ENCODE assay signal across 31 cellular contexts in genomic region chr20:17507032-17507431, GRCh38. TPM values are rescaled to one million over a fixed set of nuclear protein-coding genes. Genes with fewer than 3 reads are reported as not detected.
DNase-seq lines count a peak whose midpoint lies in the region; ATAC-seq lines count a peak whose summit lies in the region.
"Had no signal": no experiment of that assay in that cellular context is flagged by ENCODE, and none has a peak within 500 bp of the region (broad histone marks: within the 10 kb centered on the region; RNA-seq: fewer than 3 reads in every experiment).

No MANE protein-coding gene starts in this region.

- peaks cover 4% of the 10 kb centered on the region for H3K36me3 Mint-ChIP-seq in T-helper 2 cell treated with Interferon-gamma antibody and Interleukin-4, amounts not matched to agents 5 μg/mL and 100 μg/mL, for 36 hours (ENCODE audit: low read depth)
- H3K36me3 Mint-ChIP-seq: type B pancreatic cell had no signal

- no peak overlapping the region for H3K4me3 ChIP-seq in SJCRH30
- H3K4me3 ChIP-seq: breast epithelium, esophagus muscularis mucosa, HAP-1, right atrium auricular region, smooth muscle cell had no signal

- H3K36me3 ChIP-seq in SJCRH30: no peaks in the 10 kb centered on the region
- H3K36me3 ChIP-seq: BE2C, breast epithelium, HAP-1, right atrium auricular region had no signal

- no peaks in the 10 kb centered on the region for H3K9me3 Mint-ChIP-seq in stimulated activated naive CD8-positive, alpha-beta T cell treated with anti-CD3 and anti-CD28 coated beads, Interleukin-15, amount 100 ng/mL, for 72 hours
- H3K9me3 Mint-ChIP-seq in T-helper 2 cell treated with Interferon-gamma antibody and Interleukin-4, amounts not matched to agents 5 μg/mL and 100 μg/mL, for 36 hours: no peaks in the 10 kb centered on the region
- H3K9me3 Mint-ChIP-seq: type B pancreatic cell had no signal

- peaks cover 50% of the 10 kb centered on the region for H3K4me1 Mint-ChIP-seq in stimulated activated naive CD8-positive, alpha-beta T cell treated with anti-CD3 and anti-CD28 coated beads, Interleukin-15, amount 100 ng/mL, for 72 hours
- peaks cover 61% of the 10 kb centered on the region for H3K4me1 Mint-ChIP-seq in T-helper 2 cell treated with Interferon-gamma antibody and Interleukin-4, amounts not matched to agents 5 μg/mL and 100 μg/mL, for 36 hours (ENCODE audit: low read depth)

- peak overlapping the region in 1 of 2 donors; percentile 83 for H3K27ac Mint-ChIP-seq in stimulated activated naive CD8-positive, alpha-beta T cell treated with anti-CD3 and anti-CD28 coated beads, Interleukin-15, amount 100 ng/mL, for 72 hours
- peak overlapping the region; percentile 24 for H3K27ac Mint-ChIP-seq in T-helper 2 cell treated with Interferon-gamma antibody and Interleukin-4, amounts not matched to agents 5 μg/mL and 100 μg/mL, for 36 hours
- H3K27ac Mint-ChIP-seq: type B pancreatic cell had no signal

- peaks cover 11% of the 10 kb centered on the region; the same call in 1 of the 2 replicates for H3K27me3 ChIP-seq in SJCRH30
- H3K27me3 ChIP-seq: BE2C, breast epithelium, esophagus muscularis mucosa, right atrium auricular region had no signal

- peak overlapping the region; percentile 27 to 41 for H3K4me3 Mint-ChIP-seq in stimulated activated naive CD8-positive, alpha-beta T cell treated with anti-CD3 and anti-CD28 coated beads, Interleukin-15, amount 100 ng/mL, for 72 hours
- H3K4me3 Mint-ChIP-seq in T-helper 2 cell treated with Interferon-gamma antibody and Interleukin-4, amounts not matched to agents 5 μg/mL and 100 μg/mL, for 36 hours: peak overlapping the region; percentile 3
- H3K4me3 Mint-ChIP-seq: type B pancreatic cell had no signal

- intact Hi-C loops in head of caudate nucleus (cut with DNase I): no loop called here

- H3K27me3 Mint-ChIP-seq in stimulated activated naive CD8-positive, alpha-beta T cell treated with anti-CD3 and anti-CD28 coated beads, Interleukin-15, amount 100 ng/mL, for 72 hours: peaks cover 30% of the 10 kb centered on the region
- peaks cover 11% of the 10 kb centered on the region for H3K27me3 Mint-ChIP-seq in T-helper 2 cell treated with Interferon-gamma antibody and Interleukin-4, amounts not matched to agents 5 μg/mL and 100 μg/mL, for 36 hours (ENCODE audit: low read depth)

- H3K27ac ChIP-seq in SJCRH30: no peak overlapping the region
- H3K27ac ChIP-seq: breast epithelium, esophagus muscularis mucosa, parathyroid adenoma, right atrium auricular region had no signal

- H3K9me3 ChIP-seq in SJCRH30 (replicated peaks): no peaks in the 10 kb centered on the region
- H3K9me3 ChIP-seq: BE2C, breast epithelium, esophagus muscularis mucosa, HAP-1, right atrium auricular region had no signal

- no peak for DNase-seq in stimulated activated naive CD8-positive, alpha-beta T cell treated with anti-CD3 and anti-CD28 coated beads, Interleukin-15, amount 100 ng/mL, for 72 hours
- no peak for DNase-seq in stimulated activated naive CD8-positive, alpha-beta T cell treated with anti-CD3 and anti-CD28 coated beads, Interleukin-15, Interleukin-2, amounts not matched to agents 100 U/mL and 50 U/mL, for 24 hours
- DNase-seq in T-helper 2 cell treated with Interferon-gamma antibody and Interleukin-4, amounts not matched to agents 5 μg/mL and 100 μg/mL, for 36 hours (ENCODE audit: low spot score): peak; percentile 12
- DNase-seq in amniotic epithelial cell (ENCODE audit: low read depth) (peak; percentile 35), head of caudate nucleus (no peak), SJCRH30 (no peak), NCI-H1417 (lab: John Stamatoyannopoulos, UW) (no peak)
- DNase-seq: ACHN; activated CD4-positive, CD25-positive, alpha-beta regulatory T cell; activated naive CD4-positive, alpha-beta T cell; amygdala; BE2C; Calu3; DMS79 treated with DMSO at 0.1 percent for 48 hours; effector CD8-positive, alpha-beta T cell; foreskin melanocyte; GF-D8; left cardiac atrium; NCI-H1092 treated with DMSO at 0.1 percent for 48 hours; NCI-H2029 treated with DMSO at 0.1 percent for 48 hours; NCI-H226; NCI-H69; stimulated activated CD4-positive, alpha-beta T cell treated with anti-CD3 and anti-CD28 coated beads, Interleukin-1b, Interleukin-23, amount 100 ng/mL, for 48 hours had no signal

- no peaks in the 10 kb centered on the region for H3K4me1 ChIP-seq in SJCRH30
- H3K4me1 ChIP-seq: BE2C, breast epithelium had no signal

- no peak for ATAC-seq in stimulated activated naive CD8-positive, alpha-beta T cell treated with anti-CD3 and anti-CD28 coated beads, Interleukin-15, amount 100 ng/mL, for 72 hours
- ATAC-seq in stimulated activated naive CD8-positive, alpha-beta T cell treated with anti-CD3 and anti-CD28 coated beads, Interleukin-15, Interleukin-2, amounts not matched to agents 100 U/mL and 50 U/mL, for 24 hours: no peak
- no peak for ATAC-seq in GM21717 (IDR thresholded peaks at IDR 0.05; ENCODE audit: unreplicated experiment)
- ATAC-seq: left cardiac atrium had no signal

RNA-seq across cellular contexts. Expression of gene BFSP1, which starts 24.1 kb away (rescaled TPM):
- not detected in 2 replicates for total RNA-seq in SJCRH30 (2014; rRNA removed; shearing (Covaris generic))

Comparison
In these comparisons a context has a peak if more than half of its experiments do, and no peak if none do; other contexts are left out.
1. DNase-seq: peak in T-helper 2 cell treated with Interferon-gamma antibody and Interleukin-4, amounts not matched to agents 5 μg/mL and 100 μg/mL, for 36 hours (single experiment) and amniotic epithelial cell (single experiment); none in stimulated activated naive CD8-positive, alpha-beta T cell treated with anti-CD3 and anti-CD28 coated beads, Interleukin-15, amount 100 ng/mL, for 72 hours (0 of 2), stimulated activated naive CD8-positive, alpha-beta T cell treated with anti-CD3 and anti-CD28 coated beads, Interleukin-15, Interleukin-2, amounts not matched to agents 100 U/mL and 50 U/mL, for 24 hours (single experiment), head of caudate nucleus (0 of 42), SJCRH30 (0 of 2) and NCI-H1417 (0 of 3).